Comparison of ENCODE assay signal across 11 cellular contexts in genomic region chr12:46365951-46366379, GRCh38. TPM values are rescaled to one million over a fixed set of nuclear protein-coding genes. Genes with fewer than 3 reads are reported as not detected.
DNase-seq lines count a peak whose midpoint lies in the region; ATAC-seq and TF ChIP-seq lines count a peak whose summit lies in the region.
"Had no signal": no experiment of that assay in that cellular context is flagged by ENCODE, and none has a peak within 500 bp of the region (broad histone marks: within the 10 kb centered on the region; RNA-seq: fewer than 3 reads in every experiment).

No MANE protein-coding gene starts in this region.

- peaks cover 88% of the 10 kb centered on the region for H3K4me1 Mint-ChIP-seq in activated CD8-positive, alpha-beta T cell treated with anti-CD3 and anti-CD28 coated beads for 36 hours (ENCODE audit: low read depth)
- H3K4me1 Mint-ChIP-seq in activated CD8-positive, alpha-beta T cell treated with anti-CD3 and anti-CD28 coated beads, Interleukin-2, amount 10 ng/mL, durations not matched to agents 7 days and 5 days (ENCODE audit: low read depth) = peaks cover 84% of the 10 kb centered on the region
- peaks cover 45% of the 10 kb centered on the region for H3K4me1 Mint-ChIP-seq in activated T-helper 17 cell treated with anti-CD3 and anti-CD28 coated beads, Interleukin-2, amount 50 U/mL, for 72 hours

- no peak for ATAC-seq in activated CD8-positive, alpha-beta T cell treated with anti-CD3 and anti-CD28 coated beads for 36 hours
- no peak for ATAC-seq in activated CD8-positive, alpha-beta T cell treated with anti-CD3 and anti-CD28 coated beads, Interleukin-2, amount 10 ng/mL, durations not matched to agents 7 days and 5 days
- no peak for ATAC-seq in activated T-helper 17 cell treated with anti-CD3 and anti-CD28 coated beads, Interleukin-2, amount 50 U/mL, for 72 hours (replicated peaks)
- no peak for ATAC-seq in gastroesophageal sphincter

- H3K4me3 ChIP-seq in gastroesophageal sphincter (peak overlapping the region; percentile 10 to 93), testis (no peak overlapping the region)
- H3K4me3 ChIP-seq: BLaER1 treated with 17β-estradiol and CSF1 and Interleukin-3, amounts not matched to agents 10 nM and 100 nM had no signal

- WGBS in gastroesophageal sphincter (ENCODE audit: low coverage in 1 of 2), 2 donors = 32 to 43% methylated on average over 2 of the region's 2 CpGs
- WGBS in testis, 2 donors = 57 to 67% methylated on average over 2 of the region's 2 CpGs

- no peaks in the 10 kb centered on the region for H3K27me3 Mint-ChIP-seq in activated CD8-positive, alpha-beta T cell treated with anti-CD3 and anti-CD28 coated beads for 36 hours
- no peaks in the 10 kb centered on the region for H3K27me3 Mint-ChIP-seq in activated CD8-positive, alpha-beta T cell treated with anti-CD3 and anti-CD28 coated beads, Interleukin-2, amount 10 ng/mL, durations not matched to agents 7 days and 5 days (ENCODE audit: low read depth)
- H3K27me3 Mint-ChIP-seq in activated T-helper 17 cell treated with anti-CD3 and anti-CD28 coated beads, Interleukin-2, amount 50 U/mL, for 72 hours = no peaks in the 10 kb centered on the region

- peak overlapping the region; percentile 32 for H3K4me3 Mint-ChIP-seq in activated CD8-positive, alpha-beta T cell treated with anti-CD3 and anti-CD28 coated beads for 36 hours
- H3K4me3 Mint-ChIP-seq in activated CD8-positive, alpha-beta T cell treated with anti-CD3 and anti-CD28 coated beads, Interleukin-2, amount 10 ng/mL, durations not matched to agents 7 days and 5 days = no peak overlapping the region
- H3K4me3 Mint-ChIP-seq in activated T-helper 17 cell treated with anti-CD3 and anti-CD28 coated beads, Interleukin-2, amount 50 U/mL, for 72 hours = peak overlapping the region; percentile 31
- H3K4me3 Mint-ChIP-seq: stimulated activated effector memory CD8-positive, alpha-beta T cell treated with anti-CD3 and anti-CD28 coated beads, Interleukin-12 subunit alpha, Interleukin-12 subunit beta, amount 100 ng/mL, for 72 hours had no signal

- H3K36me3 Mint-ChIP-seq in activated CD8-positive, alpha-beta T cell treated with anti-CD3 and anti-CD28 coated beads for 36 hours (ENCODE audit: low read depth) = peaks cover 93% of the 10 kb centered on the region
- H3K36me3 Mint-ChIP-seq in activated CD8-positive, alpha-beta T cell treated with anti-CD3 and anti-CD28 coated beads, Interleukin-2, amount 10 ng/mL, durations not matched to agents 7 days and 5 days (ENCODE audit: low read depth) = peaks cover 91% of the 10 kb centered on the region
- peaks cover 100% of the 10 kb centered on the region for H3K36me3 Mint-ChIP-seq in activated T-helper 17 cell treated with anti-CD3 and anti-CD28 coated beads, Interleukin-2, amount 50 U/mL, for 72 hours (ENCODE audit: low read depth)

- H3K36me3 ChIP-seq in gastroesophageal sphincter (peaks cover 62 to 100% of the 10 kb centered on the region in 2 donors), testis (ENCODE audit: low read depth, missing control alignments) (no peaks in the 10 kb centered on the region)

- no peaks in the 10 kb centered on the region for H3K9me3 Mint-ChIP-seq in activated CD8-positive, alpha-beta T cell treated with anti-CD3 and anti-CD28 coated beads for 36 hours
- H3K9me3 Mint-ChIP-seq in activated CD8-positive, alpha-beta T cell treated with anti-CD3 and anti-CD28 coated beads, Interleukin-2, amount 10 ng/mL, durations not matched to agents 7 days and 5 days (ENCODE audit: insufficient read depth) = no peaks in the 10 kb centered on the region
- H3K9me3 Mint-ChIP-seq in activated T-helper 17 cell treated with anti-CD3 and anti-CD28 coated beads, Interleukin-2, amount 50 U/mL, for 72 hours = no peaks in the 10 kb centered on the region
- H3K9me3 Mint-ChIP-seq: stimulated activated effector memory CD8-positive, alpha-beta T cell treated with anti-CD3 and anti-CD28 coated beads, Interleukin-12 subunit alpha, Interleukin-12 subunit beta, amount 100 ng/mL, for 72 hours had no signal

- no peak for DNase-seq in activated CD8-positive, alpha-beta T cell treated with anti-CD3 and anti-CD28 coated beads for 36 hours
- DNase-seq in activated CD8-positive, alpha-beta T cell treated with anti-CD3 and anti-CD28 coated beads, Interleukin-2, amount 10 ng/mL, durations not matched to agents 7 days and 5 days = no peak
- DNase-seq in testis (no peak), SKM-1 (lab: John Stamatoyannopoulos, UW; ENCODE audit: unreplicated experiment) (no peak), NCI-H524 (lab: John Stamatoyannopoulos, UW) (no peak), foreskin melanocyte (no peak)
- DNase-seq: amniotic stem cell had no signal

- CTCF ChIA-PET in activated CD8-positive, alpha-beta T cell treated with anti-CD3 and anti-CD28 coated beads for 36 hours (lab: Charles Lee) = interaction anchor here (0.6 to 1.3 kb wide), 3 partner anchors 237 to 296 kb away, joined by 3 to 4 read pairs (median 3); no protein-coding TSS in a partner anchor
- CTCF ChIA-PET in activated CD8-positive, alpha-beta T cell treated with anti-CD3 and anti-CD28 coated beads, Interleukin-2, amount 10 ng/mL, durations not matched to agents 7 days and 5 days (lab: Charles Lee) = interaction anchor here (0.7 to 1.7 kb wide), 4 partner anchors 10 to 151 kb away, joined by 3 to 4 read pairs (median 4); no protein-coding TSS in a partner anchor

- H3K27me3 ChIP-seq in gastroesophageal sphincter (no peaks in the 10 kb centered on the region), testis (no peaks in the 10 kb centered on the region)
- H3K27me3 ChIP-seq: BLaER1 treated with 17β-estradiol and CSF1 and Interleukin-3, amounts not matched to agents 10 nM and 100 nM had no signal

- H3K27ac Mint-ChIP-seq in activated CD8-positive, alpha-beta T cell treated with anti-CD3 and anti-CD28 coated beads for 36 hours = peak overlapping the region; percentile 77
- H3K27ac Mint-ChIP-seq in activated CD8-positive, alpha-beta T cell treated with anti-CD3 and anti-CD28 coated beads, Interleukin-2, amount 10 ng/mL, durations not matched to agents 7 days and 5 days = no peak overlapping the region
- no peak overlapping the region for H3K27ac Mint-ChIP-seq in activated T-helper 17 cell treated with anti-CD3 and anti-CD28 coated beads, Interleukin-2, amount 50 U/mL, for 72 hours

- peaks cover 28 to 96% (median 55%) of the 10 kb centered on the region in 3 donors for H3K4me1 ChIP-seq in gastroesophageal sphincter
- H3K4me1 ChIP-seq in testis = peaks cover 38% of the 10 kb centered on the region

- H3K27ac ChIP-seq in gastroesophageal sphincter (peak overlapping the region in 2 of 4 donors; percentile 12 to 42), testis (peak overlapping the region; percentile 16 to 66)
- H3K27ac ChIP-seq: BLaER1 treated with 17β-estradiol and CSF1 and Interleukin-3, amounts not matched to agents 10 nM and 100 nM had no signal

- no peak for TF ChIP-seq CTCF in activated CD8-positive, alpha-beta T cell treated with anti-CD3 and anti-CD28 coated beads for 36 hours (IDR thresholded peaks at IDR 0.05)
- TF ChIP-seq CTCF in gastroesophageal sphincter (IDR thresholded peaks at IDR 0.05) (no peak), testis (IDR thresholded peaks at IDR 0.05) (no peak)

- TF ChIP-seq POLR2A in gastroesophageal sphincter (IDR thresholded peaks at IDR 0.05) = no peak
- TF ChIP-seq POLR2A in testis (IDR thresholded peaks at IDR 0.05) = no peak

- H3K9me3 ChIP-seq in gastroesophageal sphincter (no peaks in the 10 kb centered on the region), testis (no peaks in the 10 kb centered on the region)
- H3K9me3 ChIP-seq: BLaER1 treated with 17β-estradiol and CSF1 and Interleukin-3, amounts not matched to agents 10 nM and 100 nM had no signal

- intact Hi-C loops in activated CD8-positive, alpha-beta T cell treated with anti-CD3 and anti-CD28 coated beads for 36 hours (cut with micrococcal nuclease) = no loop called here
- intact Hi-C loops in testis (cut with DNase I; ENCODE audit: low total_unique reads) = no loop called here

- TF ChIP-seq EP300 in gastroesophageal sphincter (IDR thresholded peaks at IDR 0.05) = no peak

- POLR2A ChIA-PET in activated CD8-positive, alpha-beta T cell treated with anti-CD3 and anti-CD28 coated beads for 36 hours (lab: Charles Lee) = interaction anchor here (0.9 to 8.2 kb wide), 7 partner anchors 9 to 181 kb away, joined by 3 to 98 read pairs (median 4); partner anchors contain the start of gene SLC38A1
- POLR2A ChIA-PET in activated CD8-positive, alpha-beta T cell treated with anti-CD3 and anti-CD28 coated beads, Interleukin-2, amount 10 ng/mL, durations not matched to agents 7 days and 5 days (lab: Charles Lee) = interaction anchor here (0.9 kb wide), 1 partner anchor 10 kb away, joined by 4 read pairs; no protein-coding TSS in a partner anchor

RNA-seq across cellular contexts. Expression of gene SLC38A2, which starts 6.6 kb away (rescaled TPM):
- 100 to 1,000 TPM; 216 to 219 TPM for total RNA-seq in activated CD8-positive, alpha-beta T cell treated with anti-CD3 and anti-CD28 coated beads for 36 hours
- 100 to 1,000 TPM; 194 to 200 TPM for total RNA-seq in activated CD8-positive, alpha-beta T cell treated with anti-CD3 and anti-CD28 coated beads, Interleukin-2, amount 10 ng/mL, durations not matched to agents 7 days and 5 days
- total RNA-seq in activated T-helper 17 cell treated with anti-CD3 and anti-CD28 coated beads, Interleukin-2, amount 50 U/mL, for 72 hours = 100 to 1,000 TPM; 203 to 206 TPM
- 100 to 1,000 TPM; 175 to 271 (median 263) TPM for total RNA-seq in gastroesophageal sphincter
- 100 to 1,000 TPM; 151 to 220 TPM for total RNA-seq in testis
- polyA plus RNA-seq in testis (ENCODE audit: insufficient read depth, low read depth, low replicate concordance) = 56.4 TPM

Comparison
In these comparisons a context has a peak if more than half of its experiments do, and no peak if none do; other contexts are left out.
1. H3K4me3 ChIP-seq: peak in gastroesophageal sphincter (2 of 2); none in testis (0 of 2).